ENCODE assay signal across 8 cellular contexts in genomic region chr16:84641643-84642358, GRCh38. TPM values are rescaled to one million over a fixed set of nuclear protein-coding genes. Genes with fewer than 3 reads are reported as not detected.
A peak's percentile ranks its signal among the peaks of the same experiment; 100 is the strongest.
DNase-seq lines count a peak whose midpoint lies in the region; ATAC-seq and TF ChIP-seq lines count a peak whose summit lies in the region.
"Had no signal": no experiment of that assay in that cellular context is flagged by ENCODE, and none has a peak within 500 bp of the region (broad histone marks: within the 10 kb centered on the region; RNA-seq: fewer than 3 reads in every experiment).

No MANE protein-coding gene starts in this region.

- no peak for TF ChIP-seq RAD21 in IMR-90 (IDR thresholded peaks at IDR 0.05; ENCODE audit: low read length)

- TF ChIP-seq POLR2A in IMR-90 (IDR thresholded peaks at IDR 0.05; ENCODE audit: low read depth, low read length) (no peak), right lobe of liver (IDR thresholded peaks at IDR 0.05) (no peak)

- H2BK120ac ChIP-seq in IMR-90 (ENCODE audit: low read depth, low read length) (peak overlapping the region; percentile 99), trophoblast cell (ENCODE audit: insufficient read depth, low read length, poor library complexity) (no peak overlapping the region)

- no peaks in the 10 kb centered on the region for H3K79me2 ChIP-seq in trophoblast cell (ENCODE audit: control insufficient read depth, insufficient read depth, low read length, poor library complexity)

- H3K18ac ChIP-seq in IMR-90 (ENCODE audit: low read depth, low read length) (peak overlapping the region; percentile 47), trophoblast cell (ENCODE audit: low read length) (no peak overlapping the region)

- H2AK5ac ChIP-seq in IMR-90 (ENCODE audit: low read depth, low read length) (peak overlapping the region; percentile 97), trophoblast cell (ENCODE audit: low read length) (no peak overlapping the region)

- H2BK20ac ChIP-seq in IMR-90 (ENCODE audit: low read depth, low read length): peak overlapping the region; percentile 96

- H3K4me2 ChIP-seq in IMR-90 (ENCODE audit: low read depth, low read length): 0 out of 2 replicates have a peak overlapping the region, but pooled peaks have one; percentile 31
- H3K4me2 ChIP-seq in trophoblast cell (ENCODE audit: low read length): no peak overlapping the region

- H2AK9ac ChIP-seq in IMR-90 (replicated peaks; ENCODE audit: low read depth, low read length, poor library complexity): peak overlapping the region; percentile 91

- H3K4me1 Mint-ChIP-seq in CD8-positive, alpha-beta memory T cell: peaks cover 17 to 27% (median 21%) of the 10 kb centered on the region in 3 donors
- peaks cover 41% of the 10 kb centered on the region for H3K4me1 Mint-ChIP-seq in activated naive CD8-positive, alpha-beta T cell treated with anti-CD3 and anti-CD28 coated beads, Interleukin-2, amount 50 U/mL, for 24 hours

- H3K36me3 Mint-ChIP-seq in CD8-positive, alpha-beta memory T cell: no peaks in the 10 kb centered on the region
- H3K36me3 Mint-ChIP-seq in activated naive CD8-positive, alpha-beta T cell treated with anti-CD3 and anti-CD28 coated beads, Interleukin-2, amount 50 U/mL, for 24 hours (ENCODE audit: low read depth): peaks cover 3% of the 10 kb centered on the region

- peak overlapping the region; percentile 97 for H4K91ac ChIP-seq in IMR-90 (ENCODE audit: insufficient read depth, low read depth, low read length)
- H4K91ac ChIP-seq in trophoblast cell (ENCODE audit: low read depth, low read length): no peak overlapping the region

- no peaks in the 10 kb centered on the region for H3K27me3 ChIP-seq in CD8-positive, alpha-beta memory T cell (ENCODE audit: insufficient read depth, low read length, poor library complexity, severe bottlenecking)
- H3K27me3 ChIP-seq in IMR-90 (ENCODE audit: control insufficient read depth, insufficient read depth, low read length) (no peaks in the 10 kb centered on the region), trophoblast cell (ENCODE audit: insufficient read depth, low read length) (no peaks in the 10 kb centered on the region), right lobe of liver (no peaks in the 10 kb centered on the region)

- ATAC-seq in IMR-90 (ENCODE audit: low read depth) (no peak), right lobe of liver (no peak)
- no peak for ATAC-seq in activated naive CD8-positive, alpha-beta T cell treated with anti-CD3 and anti-CD28 coated beads, Interleukin-2, amount 50 U/mL, for 24 hours
- ATAC-seq: Panc1 had no signal

- TF ChIP-seq CTCF in IMR-90 (conservative IDR thresholded peaks at IDR 0.05; ENCODE audit: low read depth, low read length) (no peak), right lobe of liver (IDR thresholded peaks at IDR 0.05) (no peak)

- H3K4me3 ChIP-seq in CD8-positive, alpha-beta memory T cell (ENCODE audit: low read length): peak overlapping the region; percentile 37
- H3K4me3 ChIP-seq in IMR-90 (ENCODE audit: insufficient read depth, low read depth, low read length): no peak overlapping the region
- peak overlapping the region; percentile 26 for H3K4me3 ChIP-seq in trophoblast cell (ENCODE audit: low read depth, low read length)
- no peak overlapping the region for H3K4me3 ChIP-seq in right lobe of liver

- no peak overlapping the region for H3K27ac ChIP-seq in CD8-positive, alpha-beta memory T cell (ENCODE audit: low read depth, low read length)
- 0 out of 2 replicates have a peak overlapping the region, but pooled peaks have one; percentile 27 for H3K27ac ChIP-seq in IMR-90 (ENCODE audit: insufficient read depth, low read length)
- H3K27ac ChIP-seq in trophoblast cell (ENCODE audit: low read depth, low read length): no peak overlapping the region
- H3K27ac ChIP-seq in right lobe of liver: peak overlapping the region in 1 of 3 donors; percentile 5

- peak overlapping the region; percentile 96 for H3K4ac ChIP-seq in IMR-90 (ENCODE audit: low read depth, low read length)
- no peak overlapping the region for H3K4ac ChIP-seq in trophoblast cell (ENCODE audit: low read depth, low read length)

- peak overlapping the region; percentile 99; the same call in 2 of the 3 replicates for H2BK15ac ChIP-seq in IMR-90 (ENCODE audit: low read depth, low read length)

- H3K9me3 Mint-ChIP-seq in CD8-positive, alpha-beta memory T cell: no peaks in the 10 kb centered on the region
- peaks cover 7% of the 10 kb centered on the region for H3K9me3 Mint-ChIP-seq in activated naive CD8-positive, alpha-beta T cell treated with anti-CD3 and anti-CD28 coated beads, Interleukin-2, amount 50 U/mL, for 24 hours

- H2AFZ ChIP-seq in IMR-90 (replicated peaks; ENCODE audit: low read length, poor library complexity) (peak overlapping the region; percentile 79), trophoblast cell (ENCODE audit: insufficient read depth, low read length, poor library complexity) (no peak overlapping the region)

- peak overlapping the region in 4 of 8 donors; percentile 64 to 83 (median 80) for H3K27ac Mint-ChIP-seq in CD8-positive, alpha-beta memory T cell
- H3K27ac Mint-ChIP-seq in activated naive CD8-positive, alpha-beta T cell treated with anti-CD3 and anti-CD28 coated beads, Interleukin-2, amount 50 U/mL, for 24 hours: peak overlapping the region; percentile 1

- H3K79me1 ChIP-seq in IMR-90 (ENCODE audit: low read depth in 1 of 2, low read length in 2 of 2): peaks cover 0 to 21% of the 10 kb centered on the region in 2 experiments; a peak in 2 of 4 replicates
- H3K79me1 ChIP-seq in trophoblast cell (ENCODE audit: low read length): no peaks in the 10 kb centered on the region

- BruUV-seq in IMR-90 (replicated peaks; lab: Mats Ljungman, UMichigan): no TSS peak

- H3K9ac ChIP-seq in IMR-90 (ENCODE audit: low read depth, low read length): 0 out of 2 replicates have a peak overlapping the region, but pooled peaks have one; percentile 33
- H3K9ac ChIP-seq in trophoblast cell (ENCODE audit: low read length): no peak overlapping the region

- no peak overlapping the region for H3K56ac ChIP-seq in IMR-90 (ENCODE audit: extremely low read depth, insufficient read depth, low read length)

- peak overlapping the region; percentile 93 for H2BK5ac ChIP-seq in IMR-90 (ENCODE audit: low read depth, low read length, poor library complexity, severe bottlenecking)
- no peak overlapping the region for H2BK5ac ChIP-seq in trophoblast cell (ENCODE audit: low read depth, low read length, poor library complexity)

- no peaks in the 10 kb centered on the region for H3K36me3 ChIP-seq in CD8-positive, alpha-beta memory T cell (ENCODE audit: insufficient read depth, low read length)
- H3K36me3 ChIP-seq in IMR-90 (ENCODE audit: control insufficient read depth, insufficient read depth, low read length) (no peaks in the 10 kb centered on the region), trophoblast cell (ENCODE audit: control insufficient read depth in 1 of 2, insufficient read depth in 2 of 2, low read length in 2 of 2) (no peaks in the 10 kb centered on the region), right lobe of liver (no peaks in the 10 kb centered on the region)

- H4K12ac ChIP-seq in trophoblast cell (ENCODE audit: low read depth, low read length): no peak overlapping the region

- 80% methylated on average over 1 of the region's 6 CpGs; no CpG with 5 or more reads in 1 of the 2 experiments for WGBS in IMR-90 (ENCODE audit: extremely low coverage in 2 of 2, insufficient read length in 1 of 2), 2 experiments
- no CpG with 5 or more reads among the region's 6 CpGs for WGBS in trophoblast cell (ENCODE audit: extremely low coverage, insufficient coverage, insufficient read length)
- 82% methylated on average over 4 of the region's 6 CpGs for WGBS in right lobe of liver (ENCODE audit: insufficient coverage, low coverage, low lambda C conversion rate, missing lambda C conversion rate)

- DNase-seq in CD8-positive, alpha-beta memory T cell: no peak
- DNase-seq in IMR-90: no peak
- DNase-seq in activated naive CD8-positive, alpha-beta T cell treated with anti-CD3 and anti-CD28 coated beads, Interleukin-2, amount 50 U/mL, for 24 hours: no peak
- no peak for DNase-seq in trophoblast cell
- DNase-seq in islet precursor cell: no peak
- no peak for DNase-seq in D341Med (ENCODE audit: low spot score)
- DNase-seq in right lobe of liver: no peak

- peak overlapping the region; percentile 91 for H3K14ac ChIP-seq in IMR-90 (replicated peaks; ENCODE audit: low read depth, low read length)
- H3K14ac ChIP-seq in trophoblast cell (ENCODE audit: low read length): no peak overlapping the region

- peak overlapping the region; percentile 82 for H4K5ac ChIP-seq in IMR-90 (ENCODE audit: low read depth, low read length)

- H3K9me1 ChIP-seq in IMR-90 (ENCODE audit: insufficient read depth, low read length): peaks cover 23% of the 10 kb centered on the region

- peak overlapping the region in 5 of 7 donors; percentile 15 to 68 (median 49) for H3K4me3 Mint-ChIP-seq in CD8-positive, alpha-beta memory T cell
- no peak overlapping the region for H3K4me3 Mint-ChIP-seq in activated naive CD8-positive, alpha-beta T cell treated with anti-CD3 and anti-CD28 coated beads, Interleukin-2, amount 50 U/mL, for 24 hours

- in situ Hi-C loops in IMR-90 (cut with MboI; ENCODE audit: low sequenced_read_pairs): loop anchor here (25.0 kb wide), 2 partner anchors 320 to 354 kb away; partner anchors contain the start of gene WFDC1

- H4K20me1 ChIP-seq in IMR-90 (ENCODE audit: insufficient read depth, low read length): no peaks in the 10 kb centered on the region

- H3K27me3 Mint-ChIP-seq in CD8-positive, alpha-beta memory T cell: peaks cover 0 to 3% of the 10 kb centered on the region in 2 donors
- peaks cover 2% of the 10 kb centered on the region for H3K27me3 Mint-ChIP-seq in activated naive CD8-positive, alpha-beta T cell treated with anti-CD3 and anti-CD28 coated beads, Interleukin-2, amount 50 U/mL, for 24 hours

- peak overlapping the region; percentile 54; the same call in 1 of the 2 replicates for H3K23ac ChIP-seq in IMR-90 (ENCODE audit: low read depth, low read length)
- H3K23ac ChIP-seq in trophoblast cell (ENCODE audit: low read length): no peak overlapping the region

- H3K4me1 ChIP-seq in CD8-positive, alpha-beta memory T cell (ENCODE audit: insufficient read depth, low read length): peaks cover 33% of the 10 kb centered on the region
- H3K4me1 ChIP-seq in IMR-90 (ENCODE audit: control insufficient read depth, insufficient read depth, low read length): peaks cover 27% of the 10 kb centered on the region
- H3K4me1 ChIP-seq in trophoblast cell (ENCODE audit: control insufficient read depth in 1 of 2, insufficient read depth in 2 of 2, low read length in 2 of 2): peaks cover 8 to 14% of the 10 kb centered on the region in 2 experiments
- peaks cover 0 to 11% (median 4%) of the 10 kb centered on the region in 4 donors for H3K4me1 ChIP-seq in right lobe of liver

- no peak overlapping the region for H2BK12ac ChIP-seq in trophoblast cell (ENCODE audit: low read length)

- POLR2A ChIA-PET in CD8-positive, alpha-beta memory T cell (lab: Charles Lee): no interaction called here
- POLR2A ChIA-PET in IMR-90 (lab: Charles Lee; ENCODE audit: unreplicated experiment): no interaction called here

- CTCF ChIA-PET in CD8-positive, alpha-beta memory T cell (lab: Charles Lee): interaction anchor here (0.6 to 1.5 kb wide), 4 partner anchors 19 to 131 kb away, joined by 3 to 4 read pairs (median 4); no protein-coding TSS in a partner anchor
- CTCF ChIA-PET in IMR-90 (lab: Yijun Ruan, JAX): interaction anchor here (1.3 kb wide), 1 partner anchor 19 kb away, joined by 7 read pairs; no protein-coding TSS in a partner anchor

- intact Hi-C loops in IMR-90 (cut with micrococcal nuclease) (no loop called here), right lobe of liver (cut with DNase I) (no loop called here)

- peak overlapping the region; percentile 96 to 98 for H4K8ac ChIP-seq in IMR-90 (ENCODE audit: low read depth in 2 of 2, low read length in 2 of 2)
- H4K8ac ChIP-seq in trophoblast cell (ENCODE audit: low read depth, low read length): no peak overlapping the region

- dilution Hi-C loops in IMR-90 (cut with HindIII; ENCODE audit: low sequenced_read_pairs, unreplicated experiment): no loop called here

- no peaks in the 10 kb centered on the region for H3K9me3 ChIP-seq in CD8-positive, alpha-beta memory T cell (ENCODE audit: low read length)
- no peaks in the 10 kb centered on the region for H3K9me3 ChIP-seq in IMR-90 (ENCODE audit: control insufficient read depth, insufficient read depth, low read length)
- H3K9me3 ChIP-seq in trophoblast cell (ENCODE audit: insufficient read depth, low read depth, low read length): no peaks in the 10 kb centered on the region
- no peaks in the 10 kb centered on the region for H3K9me3 ChIP-seq in right lobe of liver

RNA-seq across cellular contexts. Expression of gene KLHL36, which starts 6.5 kb away (rescaled TPM):
- total RNA-seq in CD8-positive, alpha-beta memory T cell: 10 to 100 TPM; 39.7 to 41.2 TPM
- polyA plus RNA-seq in CD8-positive, alpha-beta memory T cell: 34.0 TPM
- total RNA-seq in IMR-90 (2012; rRNA removed): 45.9 and 50.3 TPM in 2 replicates
- 46.3 and 48.9 TPM in 2 replicates for polyA plus RNA-seq in IMR-90 (2012; rRNA removed)
- polyA plus RNA-seq in IMR-90 (2012; cell fraction: cytosol; rRNA removed): 23.9 and 49.3 TPM in 2 replicates
- 99.5 and 176 TPM in 2 replicates for polyA plus RNA-seq in IMR-90 (2012; cell fraction: nucleus; rRNA removed; ENCODE audit: low replicate concordance)
- polyA plus RNA-seq in trophoblast cell (2013): 17.4 and 17.6 TPM in 2 replicates
- 10 to 100 TPM; 20.1 to 31.3 (median 21.9) TPM for total RNA-seq in right lobe of liver

RNA-seq across cellular contexts. Expression of gene COTL1, which starts 23.9 kb away (rescaled TPM):
- 100 to 1,000 TPM; 373 to 388 TPM for total RNA-seq in CD8-positive, alpha-beta memory T cell
- polyA plus RNA-seq in CD8-positive, alpha-beta memory T cell: 653 TPM
- total RNA-seq in IMR-90 (2012; rRNA removed) (144 and 166 TPM in 2 replicates), right lobe of liver (10 to 100 TPM; 12.4 to 51.0 (median 18.6) TPM)
- 258 and 270 TPM in 2 replicates for polyA plus RNA-seq in IMR-90 (2012; rRNA removed)
- 343 and 372 TPM in 2 replicates for polyA plus RNA-seq in IMR-90 (2012; cell fraction: cytosol; rRNA removed)
- polyA plus RNA-seq in IMR-90 (2012; cell fraction: nucleus; rRNA removed; ENCODE audit: low replicate concordance): 158 and 196 TPM in 2 replicates
- polyA plus RNA-seq in trophoblast cell (2013): 194 and 199 TPM in 2 replicates

RNA-seq across cellular contexts. Expression of gene USP10, which starts 58.0 kb away (rescaled TPM):
- total RNA-seq in CD8-positive, alpha-beta memory T cell: 100 to 1,000 TPM; 143 to 146 TPM
- polyA plus RNA-seq in CD8-positive, alpha-beta memory T cell: 86.1 TPM
- total RNA-seq in IMR-90 (2012; rRNA removed) (54.3 and 61.9 TPM in 2 replicates), right lobe of liver (10 to 100 TPM; 41.5 to 53.2 (median 44.6) TPM)
- polyA plus RNA-seq in IMR-90 (2012; rRNA removed): 79.0 and 85.5 TPM in 2 replicates
- 33.5 and 44.0 TPM in 2 replicates for polyA plus RNA-seq in IMR-90 (2012; cell fraction: cytosol; rRNA removed)
- 67.7 and 84.6 TPM in 2 replicates for polyA plus RNA-seq in IMR-90 (2012; cell fraction: nucleus; rRNA removed; ENCODE audit: low replicate concordance)
- 86.2 and 87.9 TPM in 2 replicates for polyA plus RNA-seq in trophoblast cell (2013)

Comparison
In these comparisons a context has a peak if more than half of its experiments do, and no peak if none do; other contexts are left out.
1. H3K4me3 ChIP-seq: peak in CD8-positive, alpha-beta memory T cell (single experiment) and trophoblast cell (single experiment); none in IMR-90 (single experiment) and right lobe of liver (0 of 3).